Comparison of ENCODE assay signal across 22 cellular contexts in genomic region chr19:20151617-20152145, GRCh38. TPM values are rescaled to one million over a fixed set of nuclear protein-coding genes. Genes with fewer than 3 reads are reported as not detected.
DNase-seq lines count a peak whose midpoint lies in the region; ATAC-seq and TF ChIP-seq lines count a peak whose summit lies in the region.
"Had no signal": no experiment of that assay in that cellular context is flagged by ENCODE, and none has a peak within 500 bp of the region (broad histone marks: within the 10 kb centered on the region; RNA-seq: fewer than 3 reads in every experiment).

No MANE protein-coding gene starts in this region.

- H2BK12ac ChIP-seq in H9 (ENCODE audit: insufficient read length, low read depth, low read length): no peak overlapping the region

- no peaks in the 10 kb centered on the region for H3K79me2 ChIP-seq in H9 (ENCODE audit: insufficient read depth, low read length)

- CTCF ChIA-PET in WTC11 (lab: Charles Lee): interaction anchor here (1.0 kb wide), 1 partner anchor 154 kb away, joined by 6 read pairs; no protein-coding TSS in a partner anchor

- H3K9me3 ChIP-seq in H9 (ENCODE audit: control insufficient read depth, low read depth, low read length) (no peaks in the 10 kb centered on the region), sigmoid colon (no peaks in the 10 kb centered on the region)

- no peak overlapping the region for H2BK5ac ChIP-seq in H9 (ENCODE audit: insufficient read length, low read length)

- H3K27me3 ChIP-seq in H9 (ENCODE audit: insufficient read depth, low read length) (no peaks in the 10 kb centered on the region), sigmoid colon (no peaks in the 10 kb centered on the region)

- WGBS in H9 (ENCODE audit: extremely low coverage, insufficient read length, low lambda C conversion rate): no CpG with 5 or more reads among the region's 12 CpGs
- 81 to 85% methylated on average over 12 of the region's 12 CpGs for WGBS in sigmoid colon, 2 donors

- H2AK5ac ChIP-seq in H9 (ENCODE audit: insufficient read length, low read length): no peak overlapping the region

- no peak overlapping the region for H4K5ac ChIP-seq in H9 (ENCODE audit: insufficient read length, low read depth, low read length)

- POLR2A ChIA-PET in WTC11 (lab: Charles Lee): interaction anchor here (1.5 kb wide), 1 partner anchor 15 kb away, joined by 5 read pairs; the partner anchor contains the start of gene ZNF486

- TF ChIP-seq POLR2A in sigmoid colon (IDR thresholded peaks at IDR 0.05): no peak

- no peak overlapping the region for H3T11ph ChIP-seq in H9 (ENCODE audit: low read length)

- H3K4me3 ChIP-seq in sigmoid colon: no peak overlapping the region

- peak overlapping the region; percentile 48 to 97 (median 80); a peak in 5 of 7 replicates for H3K27ac Mint-ChIP-seq in H9
- H3K27ac Mint-ChIP-seq in WTC11: peak overlapping the region; percentile 51
- H3K27ac Mint-ChIP-seq: CD8-positive, alpha-beta memory T cell had no signal

- H3K27me3 Mint-ChIP-seq in H9 (ENCODE audit: low read depth) (peaks cover 7% of the 10 kb centered on the region), WTC11 (ENCODE audit: low read depth) (peaks cover 6% of the 10 kb centered on the region; the same call in 1 of the 2 replicates)
- H3K27me3 Mint-ChIP-seq: CD8-positive, alpha-beta memory T cell had no signal

- H3K4me3 Mint-ChIP-seq in H9: no peak overlapping the region
- H3K4me3 Mint-ChIP-seq in WTC11: no peak overlapping the region; the same call in 1 of the 2 replicates
- H3K4me3 Mint-ChIP-seq: CD8-positive, alpha-beta memory T cell had no signal

- TF ChIP-seq EP300 in sigmoid colon (IDR thresholded peaks at IDR 0.05): no peak

- no peak overlapping the region for H3K56ac ChIP-seq in H9 (ENCODE audit: insufficient read length, low read depth, low read length)

- H3K4me1 Mint-ChIP-seq in H9 (peaks cover 17 to 19% of the 10 kb centered on the region in 2 experiments), WTC11 (peaks cover 22% of the 10 kb centered on the region)

- H2AFZ ChIP-seq in H9 (ENCODE audit: low read length): peak overlapping the region; percentile 56

- H2BK120ac ChIP-seq in H9 (ENCODE audit: low read depth, low read length, poor library complexity, severe bottlenecking): no peak overlapping the region

- intact Hi-C loops in sigmoid colon (cut with DNase I): no loop called here

- H3K18ac ChIP-seq in H9 (ENCODE audit: insufficient read length, low read depth, low read length): peak overlapping the region; percentile 56

- H4K91ac ChIP-seq in H9 (ENCODE audit: insufficient read length, low read depth, low read length): no peak overlapping the region

- no peaks in the 10 kb centered on the region for H4K20me1 ChIP-seq in H9 (ENCODE audit: control insufficient read depth, insufficient read depth, insufficient read length)

- H3K36me3 Mint-ChIP-seq in H9 (ENCODE audit: insufficient read depth in 1 of 3, low read depth in 3 of 3) (peaks cover 5 to 22% (median 16%) of the 10 kb centered on the region in 3 experiments; a peak in 6 of 7 replicates), WTC11 (peaks cover 16% of the 10 kb centered on the region)
- H3K36me3 Mint-ChIP-seq: CD8-positive, alpha-beta memory T cell had no signal

- no peak overlapping the region for H3K4me2 ChIP-seq in H9 (ENCODE audit: insufficient read depth, insufficient read length, low read length)

- H3K79me1 ChIP-seq in H9 (ENCODE audit: insufficient read depth, low read depth, low read length, poor library complexity, severe bottlenecking): no peaks in the 10 kb centered on the region

- H4K8ac ChIP-seq in H9 (replicated peaks; ENCODE audit: insufficient read length, low read depth, low read length): no peak overlapping the region

- H3K36me3 ChIP-seq in sigmoid colon: no peaks in the 10 kb centered on the region

- H3K4ac ChIP-seq in H9 (ENCODE audit: low read depth, low read length): no peak overlapping the region

- DNase-seq in H9: peak; percentile 55
- no peak for DNase-seq in WTC11 (ENCODE audit: low spot score)
- DNase-seq in iPS-NIHi7 (ENCODE audit: extremely low spot score): peak; percentile 12
- peak; percentile 18 for DNase-seq in retina
- DNase-seq in sigmoid colon: no peak
- no peak for DNase-seq in NCI-H2196 treated with DMSO at 0.1 percent for 48 hours (lab: John Stamatoyannopoulos, UW; ENCODE audit: unreplicated experiment)
- DNase-seq: ACHN; C1 segment of cervical spinal cord; CD8-positive, alpha-beta memory T cell; DMS79; HCEC 1CT; IMR-90; NCI-H1417 treated with DMSO at 0.1 percent for 48 hours; NCI-H2029; NCI-H2171 treated with DMSO at 0.1 percent for 48 hours; NCI-H446 treated with DMSO at 0.1 percent for 48 hours; NCI-H69; NK-92 treated with Interleukin-12 subunit alpha and Interleukin-12 subunit beta, amount 100 ng/mL, for 24 hours; OCI-M1; SHP77 had no signal

- H3K9me3 Mint-ChIP-seq in H9 (peaks cover 18 to 35% of the 10 kb centered on the region in 2 experiments), WTC11 (peaks cover 5% of the 10 kb centered on the region)
- H3K9me3 Mint-ChIP-seq: CD8-positive, alpha-beta memory T cell had no signal

- no peak overlapping the region for H3K27ac ChIP-seq in H9 (ENCODE audit: insufficient read length, low read depth, low read length)
- H3K27ac ChIP-seq in sigmoid colon: no peak overlapping the region

- no peak overlapping the region for H2BK15ac ChIP-seq in H9 (ENCODE audit: low read depth, low read length)

- no peak overlapping the region for H2BK20ac ChIP-seq in H9 (ENCODE audit: low read depth, low read length, poor library complexity, severe bottlenecking)

- ATAC-seq in WTC11 (peak; percentile 82), GM19467 (IDR thresholded peaks at IDR 0.05; ENCODE audit: unreplicated experiment) (no peak)
- ATAC-seq: SK-N-SH treated with all-trans-retinoic acid at 6 μM for 48 hours had no signal

- no peak overlapping the region for H3K9ac ChIP-seq in H9 (ENCODE audit: extremely low read depth, insufficient read length, low read length)

- H3K14ac ChIP-seq in H9 (ENCODE audit: insufficient read depth, low read length): no peak overlapping the region

- H3K4me1 ChIP-seq in H9 (ENCODE audit: insufficient read depth, low read length) (no peaks in the 10 kb centered on the region), sigmoid colon (no peaks in the 10 kb centered on the region)

- no peak for TF ChIP-seq CTCF in H9 (conservative IDR thresholded peaks at IDR 0.05)
- no peak for TF ChIP-seq CTCF in WTC11 (IDR thresholded peaks at IDR 0.05)
- TF ChIP-seq CTCF in sigmoid colon (IDR thresholded peaks at IDR 0.05): no peak

- no peaks in the 10 kb centered on the region for H3K23me2 ChIP-seq in H9 (ENCODE audit: insufficient read length, low read depth, low read length, poor library complexity, severe bottlenecking)

- H3K23ac ChIP-seq in H9 (ENCODE audit: insufficient read length, low read depth, low read length): no peak overlapping the region

TF ChIP-seq in WTC11, 78 proteins besides CTCF, POLR2A, EP300 and RAD21 (continues in another document):
- TF ChIP-seq MAX (CRISPR knock-in tag; IDR thresholded peaks at IDR 0.05) (no peak), ZNF423 (CRISPR knock-in tag; IDR thresholded peaks at IDR 0.05) (no peak), FOXP4 (CRISPR knock-in tag; IDR thresholded peaks at IDR 0.05) (no peak), ESRRA (CRISPR knock-in tag; IDR thresholded peaks at IDR 0.05; ENCODE audit: borderline replicate concordance) (no peak), CDX4 (CRISPR knock-in tag; IDR thresholded peaks at IDR 0.05; ENCODE audit: borderline replicate concordance) (no peak), HMGXB4 (CRISPR knock-in tag; IDR thresholded peaks at IDR 0.05) (no peak)

RNA-seq across cellular contexts. Expression of gene ZNF486, which starts 15.3 kb away (rescaled TPM):
- total RNA-seq in H9 (2021): 21.1 and 21.5 TPM in 2 replicates
- total RNA-seq in WTC11 (2021): 20.7 to 22.3 TPM (median 20.8 TPM) in 3 replicates
- total RNA-seq in sigmoid colon: 1 to 10 TPM; 2.9 to 4.2 (median 3.8) TPM
- polyA plus RNA-seq in sigmoid colon: 1 to 10 TPM in 2 of 3 donors, under 1 TPM in 1; 0.92 to 3.5 (median 1.8) TPM

Comparison
In these comparisons a context has a peak if more than half of its experiments do, and no peak if none do; other contexts are left out.
1. DNase-seq: peak in H9 (single experiment), iPS-NIHi7 (single experiment) and retina (single experiment); none in WTC11 (single experiment), sigmoid colon (single experiment) and NCI-H2196 treated with DMSO at 0.1 percent for 48 hours (single experiment).